ENCODE assay signal across 1 cellular context in the genomic region with DNA sequence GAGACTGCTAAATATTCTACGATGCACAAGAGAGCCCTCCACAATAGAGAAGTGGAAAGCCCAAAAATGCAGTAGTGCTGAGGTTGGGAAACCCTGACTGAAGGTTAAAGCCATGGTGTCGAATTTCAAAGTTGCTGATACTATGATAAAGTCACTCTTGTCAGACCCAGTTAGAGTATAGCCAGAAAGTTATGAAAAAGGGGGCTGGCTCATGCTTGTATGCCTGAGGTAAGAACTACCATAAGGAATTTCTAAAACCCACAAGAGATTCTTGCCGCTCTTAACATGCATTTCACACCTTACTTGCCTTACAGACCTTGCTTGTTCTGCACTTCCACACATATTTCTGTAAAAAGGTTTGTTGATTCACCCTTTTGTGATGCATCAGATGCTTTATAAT.
TF ChIP-seq lines count a peak whose summit lies in the region.

No MANE protein-coding gene starts in this region.

TF ChIP-seq in WTC11, 78 proteins besides CTCF, POLR2A, EP300 and RAD21 (continued from another document):
- TF ChIP-seq, protein P1, sequence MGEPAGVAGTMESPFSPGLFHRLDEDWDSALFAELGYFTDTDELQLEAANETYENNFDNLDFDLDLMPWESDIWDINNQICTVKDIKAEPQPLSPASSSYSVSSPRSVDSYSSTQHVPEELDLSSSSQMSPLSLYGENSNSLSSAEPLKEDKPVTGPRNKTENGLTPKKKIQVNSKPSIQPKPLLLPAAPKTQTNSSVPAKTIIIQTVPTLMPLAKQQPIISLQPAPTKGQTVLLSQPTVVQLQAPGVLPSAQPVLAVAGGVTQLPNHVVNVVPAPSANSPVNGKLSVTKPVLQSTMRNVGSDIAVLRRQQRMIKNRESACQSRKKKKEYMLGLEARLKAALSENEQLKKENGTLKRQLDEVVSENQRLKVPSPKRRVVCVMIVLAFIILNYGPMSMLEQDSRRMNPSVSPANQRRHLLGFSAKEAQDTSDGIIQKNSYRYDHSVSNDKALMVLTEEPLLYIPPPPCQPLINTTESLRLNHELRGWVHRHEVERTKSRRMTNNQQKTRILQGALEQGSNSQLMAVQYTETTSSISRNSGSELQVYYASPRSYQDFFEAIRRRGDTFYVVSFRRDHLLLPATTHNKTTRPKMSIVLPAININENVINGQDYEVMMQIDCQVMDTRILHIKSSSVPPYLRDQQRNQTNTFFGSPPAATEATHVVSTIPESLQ (CRISPR knock-in tag; IDR thresholded peaks at IDR 0.05): no peak
- no peak for TF ChIP-seq MYBL2 (CRISPR knock-in tag; IDR thresholded peaks at IDR 0.05)
- no peak for TF ChIP-seq TCF7 (CRISPR knock-in tag; IDR thresholded peaks at IDR 0.05; ENCODE audit: low read depth)
- TF ChIP-seq, protein P2, sequence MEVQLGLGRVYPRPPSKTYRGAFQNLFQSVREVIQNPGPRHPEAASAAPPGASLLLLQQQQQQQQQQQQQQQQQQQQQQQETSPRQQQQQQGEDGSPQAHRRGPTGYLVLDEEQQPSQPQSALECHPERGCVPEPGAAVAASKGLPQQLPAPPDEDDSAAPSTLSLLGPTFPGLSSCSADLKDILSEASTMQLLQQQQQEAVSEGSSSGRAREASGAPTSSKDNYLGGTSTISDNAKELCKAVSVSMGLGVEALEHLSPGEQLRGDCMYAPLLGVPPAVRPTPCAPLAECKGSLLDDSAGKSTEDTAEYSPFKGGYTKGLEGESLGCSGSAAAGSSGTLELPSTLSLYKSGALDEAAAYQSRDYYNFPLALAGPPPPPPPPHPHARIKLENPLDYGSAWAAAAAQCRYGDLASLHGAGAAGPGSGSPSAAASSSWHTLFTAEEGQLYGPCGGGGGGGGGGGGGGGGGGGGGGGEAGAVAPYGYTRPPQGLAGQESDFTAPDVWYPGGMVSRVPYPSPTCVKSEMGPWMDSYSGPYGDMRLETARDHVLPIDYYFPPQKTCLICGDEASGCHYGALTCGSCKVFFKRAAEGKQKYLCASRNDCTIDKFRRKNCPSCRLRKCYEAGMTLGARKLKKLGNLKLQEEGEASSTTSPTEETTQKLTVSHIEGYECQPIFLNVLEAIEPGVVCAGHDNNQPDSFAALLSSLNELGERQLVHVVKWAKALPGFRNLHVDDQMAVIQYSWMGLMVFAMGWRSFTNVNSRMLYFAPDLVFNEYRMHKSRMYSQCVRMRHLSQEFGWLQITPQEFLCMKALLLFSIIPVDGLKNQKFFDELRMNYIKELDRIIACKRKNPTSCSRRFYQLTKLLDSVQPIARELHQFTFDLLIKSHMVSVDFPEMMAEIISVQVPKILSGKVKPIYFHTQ (CRISPR knock-in tag; IDR thresholded peaks at IDR 0.05): no peak
- no peak for TF ChIP-seq ATF1 (CRISPR knock-in tag; IDR thresholded peaks at IDR 0.05)
- TF ChIP-seq MXD4 (CRISPR knock-in tag; IDR thresholded peaks at IDR 0.05; ENCODE audit: borderline replicate concordance): no peak
- TF ChIP-seq, protein P3, sequence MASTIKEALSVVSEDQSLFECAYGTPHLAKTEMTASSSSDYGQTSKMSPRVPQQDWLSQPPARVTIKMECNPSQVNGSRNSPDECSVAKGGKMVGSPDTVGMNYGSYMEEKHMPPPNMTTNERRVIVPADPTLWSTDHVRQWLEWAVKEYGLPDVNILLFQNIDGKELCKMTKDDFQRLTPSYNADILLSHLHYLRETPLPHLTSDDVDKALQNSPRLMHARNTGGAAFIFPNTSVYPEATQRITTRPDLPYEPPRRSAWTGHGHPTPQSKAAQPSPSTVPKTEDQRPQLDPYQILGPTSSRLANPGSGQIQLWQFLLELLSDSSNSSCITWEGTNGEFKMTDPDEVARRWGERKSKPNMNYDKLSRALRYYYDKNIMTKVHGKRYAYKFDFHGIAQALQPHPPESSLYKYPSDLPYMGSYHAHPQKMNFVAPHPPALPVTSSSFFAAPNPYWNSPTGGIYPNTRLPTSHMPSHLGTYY (CRISPR knock-in tag; IDR thresholded peaks at IDR 0.05): no peak
- TF ChIP-seq, protein P4, sequence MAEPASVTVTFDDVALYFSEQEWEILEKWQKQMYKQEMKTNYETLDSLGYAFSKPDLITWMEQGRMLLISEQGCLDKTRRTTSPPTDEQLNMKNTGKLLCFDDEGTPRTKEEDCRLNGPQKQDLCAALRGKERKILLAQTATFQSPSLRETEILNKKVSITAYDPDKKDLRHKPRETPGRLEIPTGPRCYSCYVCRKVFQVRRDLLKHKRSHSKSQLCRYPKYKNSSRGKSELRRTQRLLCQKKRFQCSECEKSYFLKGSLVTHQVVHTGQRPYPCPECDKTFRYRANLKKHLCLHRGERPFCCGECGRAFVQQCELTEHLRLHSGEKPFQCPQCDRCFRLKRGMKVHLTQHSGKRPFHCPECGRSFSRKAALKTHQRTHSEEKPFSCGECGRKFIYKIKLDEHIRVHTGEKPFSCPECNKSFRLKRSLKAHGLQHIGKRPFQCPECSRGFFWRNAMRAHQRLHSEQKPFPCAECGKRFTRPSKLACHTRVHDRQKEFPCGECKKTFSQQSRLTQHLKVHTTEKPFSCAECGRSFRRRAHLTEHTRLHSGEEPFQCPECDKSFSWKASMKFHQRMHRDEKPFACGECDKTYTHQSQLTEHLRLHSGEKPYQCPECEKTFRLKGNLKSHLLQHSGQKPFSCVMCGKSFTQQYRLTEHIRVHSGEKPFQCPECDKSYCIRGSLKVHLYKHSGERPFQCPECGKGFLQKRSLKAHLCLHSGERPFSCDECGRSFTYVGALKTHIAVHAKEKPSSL (CRISPR knock-in tag; conservative IDR thresholded peaks at IDR 0.05): no peak
TF ChIP-seq in WTC11: peak in this region for 0.
